ENCODE assay signal across 2 cellular contexts in the genomic region with DNA sequence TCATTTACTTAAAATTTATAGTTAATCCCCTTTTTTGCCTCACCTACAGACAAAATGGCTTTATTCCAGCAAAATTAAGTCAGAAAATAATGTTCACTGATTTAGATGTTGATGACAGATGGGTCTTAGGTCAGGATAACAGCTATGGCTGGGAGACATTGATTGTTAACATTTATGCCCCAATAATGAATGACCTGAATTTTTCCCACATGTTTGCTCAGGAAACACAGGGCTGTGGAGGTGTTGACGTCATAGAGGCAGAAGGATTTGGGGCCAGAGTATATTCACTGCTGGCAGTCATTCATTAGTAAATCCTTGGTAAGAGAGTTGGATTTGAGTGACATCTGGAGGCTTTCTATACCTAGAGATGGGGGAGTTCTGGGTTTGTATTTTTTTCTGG.
TF ChIP-seq lines count a peak whose summit lies in the region.

No MANE protein-coding gene starts in this region.

TF ChIP-seq in IMR-90, 13 proteins besides CTCF, POLR2A, EP300 and RAD21:
- TF ChIP-seq, protein P1, sequence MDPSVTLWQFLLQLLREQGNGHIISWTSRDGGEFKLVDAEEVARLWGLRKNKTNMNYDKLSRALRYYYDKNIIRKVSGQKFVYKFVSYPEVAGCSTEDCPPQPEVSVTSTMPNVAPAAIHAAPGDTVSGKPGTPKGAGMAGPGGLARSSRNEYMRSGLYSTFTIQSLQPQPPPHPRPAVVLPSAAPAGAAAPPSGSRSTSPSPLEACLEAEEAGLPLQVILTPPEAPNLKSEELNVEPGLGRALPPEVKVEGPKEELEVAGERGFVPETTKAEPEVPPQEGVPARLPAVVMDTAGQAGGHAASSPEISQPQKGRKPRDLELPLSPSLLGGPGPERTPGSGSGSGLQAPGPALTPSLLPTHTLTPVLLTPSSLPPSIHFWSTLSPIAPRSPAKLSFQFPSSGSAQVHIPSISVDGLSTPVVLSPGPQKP (IDR thresholded peaks at IDR 0.05; ENCODE audit: borderline replicate concordance, low read depth, low read length), result no peak

TF ChIP-seq in endothelial cell of umbilical vein, 7 proteins besides CTCF, POLR2A, EP300 and RAD21:
- TF ChIP-seq, protein P2, sequence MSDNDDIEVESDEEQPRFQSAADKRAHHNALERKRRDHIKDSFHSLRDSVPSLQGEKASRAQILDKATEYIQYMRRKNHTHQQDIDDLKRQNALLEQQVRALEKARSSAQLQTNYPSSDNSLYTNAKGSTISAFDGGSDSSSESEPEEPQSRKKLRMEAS (IDR thresholded peaks at IDR 0.05; ENCODE audit: insufficient read depth, insufficient read length), result no peak
- no peak for TF ChIP-seq EZH2 (IDR thresholded peaks at IDR 0.05; ENCODE audit: borderline replicate concordance, low read depth, low read length, severe bottlenecking)
- no peak for TF ChIP-seq POLR2AphosphoS5 (IDR thresholded peaks at IDR 0.05; ENCODE audit: insufficient read depth, low read depth, low read length)
